Comparison of ENCODE assay signal across 11 cellular contexts in the genomic region with DNA sequence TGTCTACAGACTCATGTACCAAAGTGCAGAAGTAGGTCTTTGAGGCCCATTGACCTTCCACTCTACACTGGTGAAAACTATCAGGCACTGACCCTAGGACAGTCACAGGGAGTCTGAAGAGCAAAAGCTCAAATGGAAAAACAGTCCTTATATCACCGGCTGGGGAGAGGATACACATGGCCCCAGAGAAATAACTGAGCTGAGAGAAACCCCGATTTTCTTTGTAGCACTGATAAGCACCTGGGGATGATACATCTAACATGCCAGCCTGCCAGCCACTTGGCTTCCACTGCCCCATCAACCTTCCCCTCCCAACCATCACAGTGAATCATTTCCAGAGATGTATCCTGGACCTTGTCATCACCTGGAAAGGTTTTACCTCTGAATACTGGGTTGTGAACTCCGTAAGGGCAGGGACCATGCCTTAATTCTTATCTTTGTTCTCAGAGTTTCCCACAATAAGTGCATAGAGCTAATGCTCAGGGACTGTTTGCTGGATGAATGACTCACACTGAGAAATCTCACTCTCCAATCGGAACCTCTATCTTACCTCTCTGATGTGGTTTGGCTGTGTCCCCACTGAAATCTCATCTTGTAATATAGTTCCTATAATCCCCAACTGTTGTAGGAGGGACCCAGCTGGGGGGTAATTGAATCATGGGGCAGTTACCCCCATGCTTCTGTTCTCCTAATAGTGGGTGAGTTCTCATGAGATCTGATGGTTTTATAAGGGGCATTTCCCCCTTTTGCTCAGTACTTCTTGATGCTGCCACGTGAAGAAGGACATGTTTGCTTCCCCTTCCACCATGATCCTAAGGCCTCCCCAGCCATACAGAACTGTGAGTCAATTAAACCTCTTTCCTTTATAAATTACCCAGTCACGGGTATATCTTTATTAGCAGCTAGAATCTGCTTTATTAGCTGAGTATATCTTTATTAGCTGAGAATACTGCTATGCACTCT. TPM values are rescaled to one million over a fixed set of nuclear protein-coding genes. Genes with fewer than 3 reads are reported as not detected.
DNase-seq lines count a peak whose midpoint lies in the region; ATAC-seq, FAIRE-seq and TF ChIP-seq lines count a peak whose summit lies in the region.
"Had no signal": no experiment of that assay in that cellular context is flagged by ENCODE, and none has a peak within 500 bp of the region (broad histone marks: within the 10 kb centered on the region; RNA-seq: fewer than 3 reads in every experiment).

No MANE protein-coding gene starts in this region.

- TF ChIP-seq EP300 in GM12878 (IDR thresholded peaks at IDR 0.05; ENCODE audit: borderline replicate concordance in 1 of 2, control insufficient read depth in 1 of 2, low read depth in 2 of 2, low read length in 2 of 2): no peak

- H3K4me3 ChIP-seq in GM12878 (no peak overlapping the region), skeletal muscle cell (ENCODE audit: low read depth, low read length) (no peak overlapping the region), kidney (ENCODE audit: low read length in 2 of 2) (no peak overlapping the region), gastrocnemius medialis (no peak overlapping the region)
- H3K4me3 ChIP-seq: thoracic aorta had no signal

- intact Hi-C loops in activated CD4-positive, alpha-beta T cell treated with anti-CD3 and anti-CD28 coated beads, Interleukin-2, amount 10 ng/mL, durations not matched to agents 24 days and 14 days (cut with micrococcal nuclease): no loop called here
- intact Hi-C loops in GM12878 (cut with micrococcal nuclease; ENCODE audit: unreplicated experiment) (no loop called here), kidney (cut with DNase I) (no loop called here), gastrocnemius medialis (cut with DNase I; ENCODE audit: low total_unique reads) (no loop called here)

- CTCF ChIA-PET in GM12878 (lab: Yijun Ruan, JAX): interaction anchor here (0.9 to 1.5 kb wide), 2 partner anchors 85 to 215 kb away, joined by 3 to 4 read pairs; no protein-coding TSS in a partner anchor

- no peak overlapping the region for H2AFZ ChIP-seq in GM12878 (ENCODE audit: control insufficient read depth, low read depth, low read length)

- TF ChIP-seq RAD21 in GM12878 (IDR thresholded peaks at IDR 0.05; ENCODE audit: insufficient read depth, low read depth, low read length): no peak

- H3K9me3 Mint-ChIP-seq in activated CD4-positive, alpha-beta T cell treated with anti-CD3 and anti-CD28 coated beads, Interleukin-2, amount 10 ng/mL, durations not matched to agents 24 days and 14 days: no peaks in the 10 kb centered on the region

- DNase-seq in activated CD4-positive, alpha-beta T cell treated with anti-CD3 and anti-CD28 coated beads for 48 hours: peak; percentile 4
- no peak for DNase-seq in activated CD4-positive, alpha-beta T cell treated with anti-CD3 and anti-CD28 coated beads, Interleukin-2, amount 10 ng/mL, durations not matched to agents 24 days and 14 days
- peak; percentile 44 for DNase-seq in GM12878 (ENCODE audit: low read depth, low spot score)
- DNase-seq in skeletal muscle cell (ENCODE audit: low read depth): peak; percentile 45
- DNase-seq in kidney: no peak
- DNase-seq in gastrocnemius medialis: no peak
- no peak for DNase-seq in NCI-H146 treated with DMSO at 0.1 percent for 48 hours (lab: John Stamatoyannopoulos, UW; ENCODE audit: unreplicated experiment)
- DNase-seq: NCI-H2029 had no signal

- BruUV-seq in GM12878 (replicated peaks; lab: Mats Ljungman, UMichigan): no TSS peak

- H3K27ac ChIP-seq in GM12878 (ENCODE audit: control insufficient read depth, insufficient read depth) (no peak overlapping the region), kidney (ENCODE audit: low read depth in 2 of 2, low read length in 2 of 2) (no peak overlapping the region), gastrocnemius medialis (no peak overlapping the region)
- H3K27ac ChIP-seq: thoracic aorta had no signal

- no peaks in the 10 kb centered on the region for H3K36me3 ChIP-seq in GM12878 (ENCODE audit: control insufficient read depth in 2 of 2, insufficient read depth in 2 of 2, low read length in 1 of 2)
- peaks cover 0 to 5% of the 10 kb centered on the region in 2 donors for H3K36me3 ChIP-seq in kidney (ENCODE audit: control insufficient read depth in 1 of 2, insufficient read depth in 2 of 2, low read length in 2 of 2)
- no peaks in the 10 kb centered on the region for H3K36me3 ChIP-seq in gastrocnemius medialis
- H3K36me3 ChIP-seq: thoracic aorta had no signal

- no peaks in the 10 kb centered on the region for H3K4me1 ChIP-seq in GM12878 (ENCODE audit: control insufficient read depth, insufficient read depth, low read length)
- peaks cover 6 to 8% of the 10 kb centered on the region in 2 donors for H3K4me1 ChIP-seq in kidney (ENCODE audit: control insufficient read depth in 1 of 2, insufficient read depth in 1 of 2, low read depth in 1 of 2, low read length in 2 of 2)
- H3K4me1 ChIP-seq in gastrocnemius medialis: no peaks in the 10 kb centered on the region

- RAD21 ChIA-PET in GM12878 (lab: Charles Lee; ENCODE audit: unreplicated experiment): interaction anchor here (1.1 to 1.4 kb wide), 2 partner anchors 33 to 50 kb away, joined by 3 to 4 read pairs; no protein-coding TSS in a partner anchor

- H4K20me1 ChIP-seq in GM12878 (ENCODE audit: control insufficient read depth, insufficient read depth): no peaks in the 10 kb centered on the region

- no peak overlapping the region for H3K27ac Mint-ChIP-seq in activated CD4-positive, alpha-beta T cell treated with anti-CD3 and anti-CD28 coated beads, Interleukin-2, amount 10 ng/mL, durations not matched to agents 24 days and 14 days
- H3K27ac Mint-ChIP-seq: progenitor cell of endocrine pancreas had no signal

- H3K4me1 Mint-ChIP-seq in activated CD4-positive, alpha-beta T cell treated with anti-CD3 and anti-CD28 coated beads, Interleukin-2, amount 10 ng/mL, durations not matched to agents 24 days and 14 days: no peaks in the 10 kb centered on the region

- H3K9me3 ChIP-seq in GM12878 (replicated peaks; ENCODE audit: control insufficient read depth, insufficient read depth, low read length): no peaks in the 10 kb centered on the region; the same call in 2 of the 3 replicates
- no peaks in the 10 kb centered on the region for H3K9me3 ChIP-seq in kidney (ENCODE audit: control insufficient read depth in 1 of 2, low read length in 2 of 2)
- no peaks in the 10 kb centered on the region for H3K9me3 ChIP-seq in gastrocnemius medialis
- H3K9me3 ChIP-seq: thoracic aorta had no signal

- no peak overlapping the region for H3K4me3 Mint-ChIP-seq in activated CD4-positive, alpha-beta T cell treated with anti-CD3 and anti-CD28 coated beads, Interleukin-2, amount 10 ng/mL, durations not matched to agents 24 days and 14 days

- ATAC-seq in HG03442 (IDR thresholded peaks at IDR 0.05; ENCODE audit: unreplicated experiment) (peak; percentile 93), GM12878 (peak; percentile 94), gastrocnemius medialis (no peak)

- TF ChIP-seq POLR2A in GM12878 (IDR thresholded peaks at IDR 0.05; ENCODE audit: low read depth, low read length) (no peak), gastrocnemius medialis (IDR thresholded peaks at IDR 0.05) (no peak)

- H3K9ac ChIP-seq in GM12878 (ENCODE audit: control insufficient read depth, insufficient read depth, low read length) (no peak overlapping the region), kidney (ENCODE audit: low read length in 2 of 2) (no peak overlapping the region)

- no peaks in the 10 kb centered on the region for H3K36me3 Mint-ChIP-seq in activated CD4-positive, alpha-beta T cell treated with anti-CD3 and anti-CD28 coated beads, Interleukin-2, amount 10 ng/mL, durations not matched to agents 24 days and 14 days (ENCODE audit: low read depth)

- TF ChIP-seq CTCF in GM12878 (IDR thresholded peaks at IDR 0.05 in 2 of 3, conservative IDR thresholded peaks at IDR 0.05 in 1 of 3; ENCODE audit: control insufficient read depth in 2 of 3, extremely low read depth in 1 of 3, insufficient read depth in 1 of 3, low read depth in 3 of 3, low read length in 3 of 3) (no peak), kidney (IDR thresholded peaks at IDR 0.05; ENCODE audit: borderline replicate concordance, extremely low read depth, insufficient read depth) (no peak), gastrocnemius medialis (IDR thresholded peaks at IDR 0.05 in 4 of 5, conservative IDR thresholded peaks at IDR 0.05 in 1 of 5) (no peak)

- H3K27me3 Mint-ChIP-seq in activated CD4-positive, alpha-beta T cell treated with anti-CD3 and anti-CD28 coated beads, Interleukin-2, amount 10 ng/mL, durations not matched to agents 24 days and 14 days: peaks cover 10% of the 10 kb centered on the region
- H3K27me3 Mint-ChIP-seq: progenitor cell of endocrine pancreas had no signal

- in situ Hi-C loops in GM12878 (cut with MboI): no loop called here
- in situ Hi-C loops in gastrocnemius medialis (cut with MboI; ENCODE audit: low sequenced_read_pairs in 4 of 4): no loop called here

- SMC1A ChIA-PET in GM12878 (lab: Charles Lee; ENCODE audit: uncharacterized antibody, unreplicated experiment): interaction anchor here (0.6 to 1.5 kb wide), 2 partner anchors 56 to 449 kb away, joined by 3 read pairs; no protein-coding TSS in a partner anchor

- POLR2A ChIA-PET in GM12878 (lab: Charles Lee): no interaction called here

- H3K79me2 ChIP-seq in GM12878 (ENCODE audit: control insufficient read depth, insufficient read depth, low read length): no peaks in the 10 kb centered on the region

- FAIRE-seq in GM12878 (lab: Jason Lieb, UNC) (no peak), kidney (lab: Jason Lieb, UNC) (no peak)

- H3K27me3 ChIP-seq in GM12878 (replicated peaks in 1 of 2; ENCODE audit: control insufficient read depth in 2 of 2, insufficient read depth in 2 of 2, low read length in 1 of 2): peaks cover 0 to 2% of the 10 kb centered on the region in 2 experiments; a peak in 1 of 4 replicates
- H3K27me3 ChIP-seq in gastrocnemius medialis: no peaks in the 10 kb centered on the region

- WGBS in GM12878 (ENCODE audit: insufficient coverage, insufficient replicate concordance, low lambda C conversion rate, missing lambda C conversion rate): 20% methylated on average over 6 of the region's 6 CpGs

- H3K4me2 ChIP-seq in GM12878 (ENCODE audit: control insufficient read depth, insufficient read depth): no peak overlapping the region

RNA-seq across cellular contexts. Expression of gene EVA1A, which starts 37.1 kb away (rescaled TPM):
- not detected in 2 replicates for total RNA-seq in activated CD4-positive, alpha-beta T cell treated with anti-CD3 and anti-CD28 coated beads, Interleukin-2, amount 10 ng/mL, durations not matched to agents 24 days and 14 days
- total RNA-seq in GM12878 (2013; cell fraction: nucleolus; rRNA removed): not detected in 2 replicates
- 0.51 and 1.0 TPM in 2 replicates for total RNA-seq in GM12878 (2014; rRNA removed)
- total RNA-seq in GM12878 (2014; rRNA removed; fragmentation: Illumina TruSeq; extraction: Trizol): 0.13 and 0.32 TPM in 2 replicates
- total RNA-seq in GM12878 (2021): 0.69 and 1.0 TPM in 2 replicates
- polyA plus RNA-seq in GM12878 (2011; ENCODE audit: low read depth): not detected
- polyA plus RNA-seq in GM12878 (2011; rRNA removed): 0.12 and 0.34 TPM in 2 replicates
- polyA plus RNA-seq in GM12878 (2011; cell fraction: cytosol; rRNA removed): 0.12 and 0.25 TPM in 2 replicates
- 0.28 TPM in 1 of 2 replicates, not detected in the other for polyA plus RNA-seq in GM12878 (2011; cell fraction: nucleus; rRNA removed)
- polyA plus RNA-seq in GM12878 (2012): 0.25 TPM in 1 of 2 replicates, not detected in the other
- 0.21 TPM in 1 of 2 replicates, not detected in the other for polyA plus RNA-seq in GM12878 (2014; fragmentation: Illumina TruSeq; extraction: Trizol)
- not detected for polyA plus RNA-seq in GM12878 (2014; fragmentation: Nextera tagmentation; extraction: Ambion mirVana)
- not detected in 2 replicates for polyA plus RNA-seq in GM12878 (2014; rRNA removed)
- not detected for polyA plus RNA-seq in GM12878 (2016; fragmentation: Nextera tagmentation; extraction: Ambion mirVana)
- not detected in 2 replicates for polyA minus RNA-seq in GM12878 (2011; rRNA and poly(A)+ RNA removed)
- not detected in 2 replicates for polyA minus RNA-seq in GM12878 (2011; cell fraction: cytosol; rRNA and poly(A)+ RNA removed)
- polyA minus RNA-seq in GM12878 (2011; cell fraction: nucleus; rRNA and poly(A)+ RNA removed): not detected in 2 replicates
- total RNA-seq in kidney: 28.1 TPM
- 32.4 TPM for polyA plus RNA-seq in kidney (ENCODE audit: insufficient read depth, low read depth, low replicate concordance)
- total RNA-seq in gastrocnemius medialis: 1 to 10 TPM in 2 of 4 donors, under 1 TPM in 2; 0.16 to 2.4 (median 0.82) TPM

Comparison
In these comparisons a context has a peak if more than half of its experiments do, and no peak if none do; other contexts are left out.
1. DNase-seq: peak in activated CD4-positive, alpha-beta T cell treated with anti-CD3 and anti-CD28 coated beads for 48 hours (single experiment), GM12878 (single experiment) and skeletal muscle cell (single experiment); none in activated CD4-positive, alpha-beta T cell treated with anti-CD3 and anti-CD28 coated beads, Interleukin-2, amount 10 ng/mL, durations not matched to agents 24 days and 14 days (single experiment), kidney (single experiment), gastrocnemius medialis (0 of 2) and NCI-H146 treated with DMSO at 0.1 percent for 48 hours (single experiment).
2. ATAC-seq: peak in HG03442 (single experiment) and GM12878 (single experiment); none in gastrocnemius medialis (0 of 2).